Comparison of ENCODE assay signal across 10 cellular contexts in the genomic region with DNA sequence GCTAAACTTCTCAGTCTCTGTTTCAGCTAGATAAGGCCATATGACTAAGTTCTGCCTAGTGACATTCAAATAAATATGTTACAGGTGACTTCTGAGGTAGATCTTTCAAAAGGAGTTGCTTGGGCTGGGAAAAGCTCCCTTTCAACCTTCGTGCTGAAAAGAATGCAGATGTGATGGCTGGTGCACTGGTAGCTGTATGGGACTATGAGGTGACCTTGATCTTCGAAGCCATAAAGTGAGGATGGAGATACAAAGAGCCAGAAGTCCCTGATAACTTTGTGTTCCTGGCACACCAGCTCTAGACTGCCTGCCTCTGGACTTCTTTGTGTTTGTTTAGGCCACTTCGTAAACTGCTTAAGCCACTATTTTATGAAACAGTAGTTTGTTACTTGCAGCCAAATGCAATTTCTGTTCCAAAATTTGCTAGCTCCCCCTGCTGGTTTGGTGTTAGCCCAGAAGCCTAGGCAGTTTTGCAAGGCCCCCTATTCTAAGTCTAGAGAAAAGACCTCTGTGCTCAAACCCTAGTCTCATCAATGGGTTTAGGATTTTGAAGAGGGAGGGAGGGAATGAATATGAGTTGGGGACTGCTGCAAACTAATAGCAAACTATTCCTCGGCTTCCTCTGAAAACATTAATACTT. TPM values are rescaled to one million over a fixed set of nuclear protein-coding genes. Genes with fewer than 3 reads are reported as not detected.
DNase-seq lines count a peak whose midpoint lies in the region; ATAC-seq and TF ChIP-seq lines count a peak whose summit lies in the region.
"Had no signal": no experiment of that assay in that cellular context is flagged by ENCODE, and none has a peak within 500 bp of the region (broad histone marks: within the 10 kb centered on the region; RNA-seq: fewer than 3 reads in every experiment).

No MANE protein-coding gene starts in this region.

- H3K36me3 Mint-ChIP-seq in GM23338 (ENCODE audit: low read depth), result no peaks in the 10 kb centered on the region; the same call in 2 of the 3 replicates

- no peaks in the 10 kb centered on the region for H3K4me1 ChIP-seq in DND-41 (ENCODE audit: insufficient read depth, low read length)
- no peaks in the 10 kb centered on the region for H3K4me1 ChIP-seq in GM23338 (ENCODE audit: insufficient read depth)
- no peaks in the 10 kb centered on the region for H3K4me1 ChIP-seq in vagina

- DNase-seq in DND-41 (peak; percentile 11), GM23338 (ENCODE audit: low spot score) (peak; percentile 39), foreskin fibroblast (peak; percentile 4 to 24), posterior vena cava (ENCODE audit: low spot score) (no peak), vagina (ENCODE audit: extremely low spot score in 2 of 2) (no peak)
- DNase-seq: glutamatergic neuron; stimulated activated naive CD4-positive, alpha-beta T cell had no signal

- H3K4me1 Mint-ChIP-seq in GM23338, result no peaks in the 10 kb centered on the region

- H3K9me3 ChIP-seq in DND-41 (ENCODE audit: insufficient read depth, low read length, severe bottlenecking), result no peaks in the 10 kb centered on the region
- no peaks in the 10 kb centered on the region for H3K9me3 ChIP-seq in SU-DHL-6 (ENCODE audit: insufficient read depth, low read length)
- H3K9me3 ChIP-seq in vagina, result no peaks in the 10 kb centered on the region

- no peak overlapping the region for H3K27ac ChIP-seq in DND-41 (ENCODE audit: low read length)
- no peak overlapping the region for H3K27ac ChIP-seq in GM23338 (ENCODE audit: low read depth)
- H3K27ac ChIP-seq in SU-DHL-6 (ENCODE audit: low read depth, low read length), result no peak overlapping the region
- no peak overlapping the region for H3K27ac ChIP-seq in vagina

- H3K36me3 ChIP-seq in DND-41 (ENCODE audit: insufficient read depth, low read length) (no peaks in the 10 kb centered on the region), GM23338 (ENCODE audit: insufficient read depth) (no peaks in the 10 kb centered on the region), SU-DHL-6 (ENCODE audit: low read length) (no peaks in the 10 kb centered on the region), vagina (no peaks in the 10 kb centered on the region)

- H3K27me3 Mint-ChIP-seq in GM23338 (ENCODE audit: insufficient read depth, low read depth, poor library complexity), result no peaks in the 10 kb centered on the region

- H2AFZ ChIP-seq in DND-41 (ENCODE audit: low read depth, low read length) (no peak overlapping the region), GM23338 (no peak overlapping the region), SU-DHL-6 (ENCODE audit: low read depth, low read length, severe bottlenecking) (no peak overlapping the region)

- H3K27ac Mint-ChIP-seq in GM23338, result no peak overlapping the region
- H3K27ac Mint-ChIP-seq: activated T-helper 2 cell treated with anti-CD3 and anti-CD28 coated beads, Interferon-gamma antibody, Interleukin-2, Interleukin-4, amounts not matched to agents 10 μg/mL and 5 μg/mL and 100 μg/mL, durations not matched to agents 14 hours and 24 hours and 36 hours had no signal

- H3K79me2 ChIP-seq in DND-41 (ENCODE audit: insufficient read depth, low read length) (no peaks in the 10 kb centered on the region), GM23338 (replicated peaks; ENCODE audit: insufficient read depth) (no peaks in the 10 kb centered on the region), SU-DHL-6 (ENCODE audit: insufficient read depth, low read length) (no peaks in the 10 kb centered on the region)

- H3K4me2 ChIP-seq in DND-41 (ENCODE audit: insufficient read depth, low read length) (no peak overlapping the region), GM23338 (no peak overlapping the region), SU-DHL-6 (ENCODE audit: low read depth, low read length, poor library complexity, severe bottlenecking) (no peak overlapping the region)

- H3K4me3 ChIP-seq in DND-41 (ENCODE audit: low read depth in 1 of 2, low read length in 2 of 2) (no peak overlapping the region), GM23338 (no peak overlapping the region), SU-DHL-6 (ENCODE audit: insufficient read depth, low read length, poor library complexity, severe bottlenecking) (no peak overlapping the region), foreskin fibroblast (ENCODE audit: low read depth in 1 of 2, low read length in 2 of 2) (no peak overlapping the region), vagina (no peak overlapping the region)

- H3K9me3 Mint-ChIP-seq in GM23338, result peaks cover 9% of the 10 kb centered on the region; the same call in 2 of the 3 replicates
- H3K9me3 Mint-ChIP-seq: activated T-helper 2 cell treated with anti-CD3 and anti-CD28 coated beads, Interferon-gamma antibody, Interleukin-2, Interleukin-4, amounts not matched to agents 10 μg/mL and 5 μg/mL and 100 μg/mL, durations not matched to agents 14 hours and 24 hours and 36 hours had no signal

- H4K20me1 ChIP-seq in DND-41 (ENCODE audit: insufficient read depth, low read length) (no peaks in the 10 kb centered on the region), GM23338 (replicated peaks; ENCODE audit: insufficient read depth) (no peaks in the 10 kb centered on the region), SU-DHL-6 (ENCODE audit: low read depth, low read length) (no peaks in the 10 kb centered on the region)

- H3F3A ChIP-seq in GM23338 (replicated peaks; ENCODE audit: low read depth) (no peaks in the 10 kb centered on the region), SU-DHL-6 (ENCODE audit: insufficient read depth) (no peaks in the 10 kb centered on the region)

- no peak overlapping the region for H3K4me3 Mint-ChIP-seq in GM23338

- H3K9ac ChIP-seq in DND-41 (ENCODE audit: low read depth, low read length) (no peak overlapping the region), SU-DHL-6 (ENCODE audit: low read length) (no peak overlapping the region)

- TF ChIP-seq POLR2A in vagina (IDR thresholded peaks at IDR 0.05), result no peak

- intact Hi-C loops in posterior vena cava (cut with DNase I), result no loop called here
- intact Hi-C loops in vagina (cut with DNase I), result no loop called here

- H3K9me2 ChIP-seq in GM23338 (ENCODE audit: insufficient read depth) (no peaks in the 10 kb centered on the region), SU-DHL-6 (replicated peaks; ENCODE audit: insufficient read depth, low read length) (no peaks in the 10 kb centered on the region)

- TF ChIP-seq CTCF in DND-41 (IDR thresholded peaks at IDR 0.05; ENCODE audit: borderline replicate concordance, extremely low read depth, low read length, poor library complexity, severe bottlenecking) (peak; percentile 54), GM23338 (conservative IDR thresholded peaks at IDR 0.05; ENCODE audit: low read depth in 2 of 2) (peak; percentile 42 to 52), SU-DHL-6 (IDR thresholded peaks at IDR 0.05; ENCODE audit: insufficient read depth, low read length, poor library complexity, severe bottlenecking) (peak; percentile 37), foreskin fibroblast (IDR thresholded peaks at IDR 0.05; ENCODE audit: low read depth, low read length) (no peak), vagina (IDR thresholded peaks at IDR 0.05) (no peak)

- ATAC-seq in DND-41 (ENCODE audit: insufficient read depth, low read depth) (no peak), GM23338 (no peak), GM18861 (IDR thresholded peaks at IDR 0.05; ENCODE audit: unreplicated experiment) (no peak)

- H3K27me3 ChIP-seq in DND-41 (ENCODE audit: insufficient read depth, low read length, poor library complexity) (peaks cover 28% of the 10 kb centered on the region), GM23338 (ENCODE audit: insufficient read depth) (no peaks in the 10 kb centered on the region), SU-DHL-6 (ENCODE audit: low read length) (no peaks in the 10 kb centered on the region; the same call in 1 of the 2 replicates), vagina (no peaks in the 10 kb centered on the region)

TF ChIP-seq in GM23338, 12 proteins besides CTCF, POLR2A, EP300 and RAD21 (continues in another document):
- no peak for TF ChIP-seq NANOG (IDR thresholded peaks at IDR 0.05; ENCODE audit: borderline replicate concordance)
- TF ChIP-seq JUNB (IDR thresholded peaks at IDR 0.05; ENCODE audit: unreplicated experiment), result no peak
- no peak for TF ChIP-seq STAT1 (IDR thresholded peaks at IDR 0.05; ENCODE audit: unreplicated experiment)
- no peak for TF ChIP-seq CREB1 (CRISPR knock-in tag; IDR thresholded peaks at IDR 0.05; ENCODE audit: low read depth)
- TF ChIP-seq ZNF114 (CRISPR knock-in tag; IDR thresholded peaks at IDR 0.05), result no peak
- TF ChIP-seq, protein P1, sequence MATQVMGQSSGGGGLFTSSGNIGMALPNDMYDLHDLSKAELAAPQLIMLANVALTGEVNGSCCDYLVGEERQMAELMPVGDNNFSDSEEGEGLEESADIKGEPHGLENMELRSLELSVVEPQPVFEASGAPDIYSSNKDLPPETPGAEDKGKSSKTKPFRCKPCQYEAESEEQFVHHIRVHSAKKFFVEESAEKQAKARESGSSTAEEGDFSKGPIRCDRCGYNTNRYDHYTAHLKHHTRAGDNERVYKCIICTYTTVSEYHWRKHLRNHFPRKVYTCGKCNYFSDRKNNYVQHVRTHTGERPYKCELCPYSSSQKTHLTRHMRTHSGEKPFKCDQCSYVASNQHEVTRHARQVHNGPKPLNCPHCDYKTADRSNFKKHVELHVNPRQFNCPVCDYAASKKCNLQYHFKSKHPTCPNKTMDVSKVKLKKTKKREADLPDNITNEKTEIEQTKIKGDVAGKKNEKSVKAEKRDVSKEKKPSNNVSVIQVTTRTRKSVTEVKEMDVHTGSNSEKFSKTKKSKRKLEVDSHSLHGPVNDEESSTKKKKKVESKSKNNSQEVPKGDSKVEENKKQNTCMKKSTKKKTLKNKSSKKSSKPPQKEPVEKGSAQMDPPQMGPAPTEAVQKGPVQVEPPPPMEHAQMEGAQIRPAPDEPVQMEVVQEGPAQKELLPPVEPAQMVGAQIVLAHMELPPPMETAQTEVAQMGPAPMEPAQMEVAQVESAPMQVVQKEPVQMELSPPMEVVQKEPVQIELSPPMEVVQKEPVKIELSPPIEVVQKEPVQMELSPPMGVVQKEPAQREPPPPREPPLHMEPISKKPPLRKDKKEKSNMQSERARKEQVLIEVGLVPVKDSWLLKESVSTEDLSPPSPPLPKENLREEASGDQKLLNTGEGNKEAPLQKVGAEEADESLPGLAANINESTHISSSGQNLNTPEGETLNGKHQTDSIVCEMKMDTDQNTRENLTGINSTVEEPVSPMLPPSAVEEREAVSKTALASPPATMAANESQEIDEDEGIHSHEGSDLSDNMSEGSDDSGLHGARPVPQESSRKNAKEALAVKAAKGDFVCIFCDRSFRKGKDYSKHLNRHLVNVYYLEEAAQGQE (IDR thresholded peaks at IDR 0.05; ENCODE audit: unreplicated experiment), result no peak
- TF ChIP-seq ZNF331 (CRISPR knock-in tag; IDR thresholded peaks at IDR 0.05; ENCODE audit: low read depth), result no peak

RNA-seq across cellular contexts. Expression of gene ERCC4, which starts 23.3 kb away (rescaled TPM):
- 5.4 and 8.2 TPM in 2 replicates for total RNA-seq in GM23338 (2014; rRNA removed; shearing (Covaris generic))
- 21.6 and 24.0 TPM in 2 replicates for polyA plus RNA-seq in GM23338 (2016; fragmentation: Nextera tagmentation; extraction: Ambion mirVana)
- total RNA-seq in posterior vena cava, result 10 to 100 TPM; 11.1 to 16.5 TPM
- total RNA-seq in vagina, result 8.6 TPM

Comparison
In these comparisons a context has a peak if more than half of its experiments do, and no peak if none do; other contexts are left out.
1. DNase-seq: peak in DND-41 (single experiment), GM23338 (single experiment) and foreskin fibroblast (2 of 2); none in posterior vena cava (single experiment) and vagina (0 of 2).
2. CTCF ChIP-seq: peak in DND-41 (single experiment), GM23338 (2 of 2) and SU-DHL-6 (single experiment); none in foreskin fibroblast (single experiment) and vagina (0 of 3).